Comparison of ENCODE assay signal across 19 cellular contexts in the genomic region with DNA sequence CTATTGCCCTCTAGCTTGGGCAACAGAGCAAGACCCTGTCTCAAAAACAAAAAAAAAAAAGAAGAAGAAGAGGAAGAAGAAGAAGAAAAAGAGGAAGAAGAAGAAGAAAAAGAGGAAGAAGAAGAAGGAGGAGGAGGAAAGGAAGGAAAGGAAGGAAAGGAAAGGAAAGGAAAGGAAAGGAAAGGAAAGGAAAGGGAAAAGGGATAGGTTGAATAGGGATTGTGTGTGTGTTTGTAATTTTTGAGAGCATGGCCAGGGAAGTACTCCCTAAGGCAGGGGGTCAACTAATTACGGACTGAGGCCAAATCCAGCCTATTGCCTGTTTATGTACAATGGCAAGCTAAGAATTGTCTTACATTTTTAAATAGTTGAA. TPM values are rescaled to one million over a fixed set of nuclear protein-coding genes. Genes with fewer than 3 reads are reported as not detected.
A peak's percentile ranks its signal among the peaks of the same experiment; 100 is the strongest.
DNase-seq lines count a peak whose midpoint lies in the region; ATAC-seq lines count a peak whose summit lies in the region.
"Had no signal": no experiment of that assay in that cellular context is flagged by ENCODE, and none has a peak within 500 bp of the region (broad histone marks: within the 10 kb centered on the region; RNA-seq: fewer than 3 reads in every experiment).

No MANE protein-coding gene starts in this region.

- no peak overlapping the region for H3K27ac ChIP-seq in CD4-positive, CD25-positive, alpha-beta regulatory T cell (ENCODE audit: insufficient read depth, low read length, poor library complexity, severe bottlenecking)
- no peak overlapping the region for H3K27ac ChIP-seq in Karpas-422 (ENCODE audit: low read length)
- H3K27ac ChIP-seq: brain microvascular endothelial cell, tibial nerve had no signal

- H3K9me3 ChIP-seq in CD4-positive, CD25-positive, alpha-beta regulatory T cell (ENCODE audit: control insufficient read depth in 2 of 2, low read length in 2 of 2): no peaks in the 10 kb centered on the region
- H3K9me3 ChIP-seq in Karpas-422 (ENCODE audit: low read length): no peaks in the 10 kb centered on the region
- H3K9me3 ChIP-seq: HAP-1, prostate gland, tibial nerve had no signal

- H3K79me2 ChIP-seq in Karpas-422 (ENCODE audit: low read length): no peaks in the 10 kb centered on the region

- POLR2A ChIA-PET in naive thymus-derived CD8-positive, alpha-beta T cell (lab: Charles Lee): interaction anchor here (0.7 to 2.5 kb wide), 4 partner anchors 12 to 27 kb away, joined by 4 to 15 read pairs (median 6); no protein-coding TSS in a partner anchor

- no peaks in the 10 kb centered on the region for H3K36me3 Mint-ChIP-seq in CD4-positive, CD25-positive, alpha-beta regulatory T cell
- no peaks in the 10 kb centered on the region for H3K36me3 Mint-ChIP-seq in IgD-negative memory B cell
- H3K36me3 Mint-ChIP-seq in activated naive CD8-positive, alpha-beta T cell: no peaks in the 10 kb centered on the region
- H3K36me3 Mint-ChIP-seq in naive thymus-derived CD8-positive, alpha-beta T cell: no peaks in the 10 kb centered on the region

- H3K4me1 Mint-ChIP-seq in CD4-positive, CD25-positive, alpha-beta regulatory T cell: peaks cover 8 to 31% (median 10%) of the 10 kb centered on the region in 4 donors
- H3K4me1 Mint-ChIP-seq in IgD-negative memory B cell: peaks cover 23 to 37% (median 31%) of the 10 kb centered on the region in 3 donors
- peaks cover 40% of the 10 kb centered on the region for H3K4me1 Mint-ChIP-seq in activated naive CD8-positive, alpha-beta T cell (ENCODE audit: low read depth)
- peaks cover 22 to 51% (median 46%) of the 10 kb centered on the region in 4 donors for H3K4me1 Mint-ChIP-seq in naive thymus-derived CD8-positive, alpha-beta T cell

- H3K4me1 ChIP-seq in CD4-positive, CD25-positive, alpha-beta regulatory T cell (ENCODE audit: control insufficient read depth, insufficient read depth, low read length, poor library complexity, severe bottlenecking): no peaks in the 10 kb centered on the region
- no peaks in the 10 kb centered on the region for H3K4me1 ChIP-seq in Karpas-422 (ENCODE audit: low read length)
- H3K4me1 ChIP-seq: HAP-1, tibial nerve had no signal

- H3K27ac Mint-ChIP-seq in CD4-positive, CD25-positive, alpha-beta regulatory T cell: peak overlapping the region in 2 of 3 donors; percentile 54 to 92
- peak overlapping the region; percentile 91 to 97 (median 95) for H3K27ac Mint-ChIP-seq in IgD-negative memory B cell
- peak overlapping the region; percentile 34 for H3K27ac Mint-ChIP-seq in activated naive CD8-positive, alpha-beta T cell
- H3K27ac Mint-ChIP-seq in naive thymus-derived CD8-positive, alpha-beta T cell: peak overlapping the region in 9 of 10 donors; percentile 49 to 93 (median 72)

- H2AFZ ChIP-seq in Karpas-422 (ENCODE audit: low read length): no peak overlapping the region

- no peaks in the 10 kb centered on the region for H3K9me2 ChIP-seq in Karpas-422 (replicated peaks; ENCODE audit: insufficient read depth, low read length)

- H3K36me3 ChIP-seq in CD4-positive, CD25-positive, alpha-beta regulatory T cell (ENCODE audit: control insufficient read depth, insufficient read depth, low read length): no peaks in the 10 kb centered on the region
- no peaks in the 10 kb centered on the region for H3K36me3 ChIP-seq in Karpas-422 (ENCODE audit: insufficient read depth, low read length)
- H3K36me3 ChIP-seq: brain microvascular endothelial cell, HAP-1, prostate gland, tibial nerve had no signal

- H3K27me3 ChIP-seq in CD4-positive, CD25-positive, alpha-beta regulatory T cell (ENCODE audit: control insufficient read depth, insufficient read depth, low read length): no peaks in the 10 kb centered on the region
- no peaks in the 10 kb centered on the region for H3K27me3 ChIP-seq in Karpas-422 (ENCODE audit: low read length)
- H3K27me3 ChIP-seq: brain microvascular endothelial cell, tibial nerve had no signal

- H3K27me3 Mint-ChIP-seq in CD4-positive, CD25-positive, alpha-beta regulatory T cell: no peaks in the 10 kb centered on the region
- H3K27me3 Mint-ChIP-seq in IgD-negative memory B cell: no peaks in the 10 kb centered on the region
- no peaks in the 10 kb centered on the region for H3K27me3 Mint-ChIP-seq in activated naive CD8-positive, alpha-beta T cell
- H3K27me3 Mint-ChIP-seq in naive thymus-derived CD8-positive, alpha-beta T cell: no peaks in the 10 kb centered on the region

- H3K4me3 ChIP-seq in CD4-positive, CD25-positive, alpha-beta regulatory T cell (ENCODE audit: low read depth, low read length): no peak overlapping the region
- no peak overlapping the region for H3K4me3 ChIP-seq in Karpas-422 (ENCODE audit: low read length)
- H3K4me3 ChIP-seq: HAP-1, prostate gland, tibial nerve had no signal

- H4K20me1 ChIP-seq in Karpas-422 (ENCODE audit: insufficient read depth, low read depth, low read length): no peaks in the 10 kb centered on the region

- H3K4me2 ChIP-seq in Karpas-422 (ENCODE audit: low read depth, low read length, poor library complexity, severe bottlenecking): no peak overlapping the region

- H3K9me3 Mint-ChIP-seq in CD4-positive, CD25-positive, alpha-beta regulatory T cell: no peaks in the 10 kb centered on the region
- no peaks in the 10 kb centered on the region for H3K9me3 Mint-ChIP-seq in IgD-negative memory B cell
- H3K9me3 Mint-ChIP-seq in activated naive CD8-positive, alpha-beta T cell (ENCODE audit: low read depth): no peaks in the 10 kb centered on the region
- H3K9me3 Mint-ChIP-seq in naive thymus-derived CD8-positive, alpha-beta T cell: no peaks in the 10 kb centered on the region
- H3K9me3 Mint-ChIP-seq: nephron progenitor cell had no signal

- no peak for ATAC-seq in CD4-positive, CD25-positive, alpha-beta regulatory T cell (ENCODE audit: low read depth in 2 of 2)
- ATAC-seq in naive thymus-derived CD8-positive, alpha-beta T cell: no peak
- ATAC-seq in HG03571 (IDR thresholded peaks at IDR 0.05; ENCODE audit: unreplicated experiment) (no peak), GM21515 (IDR thresholded peaks at IDR 0.05; ENCODE audit: unreplicated experiment) (no peak)
- ATAC-seq: activated CD4-positive, CD25-positive, alpha-beta regulatory T cell treated with anti-CD3 and anti-CD28 coated beads, Interleukin-2, amount 50 U/mL, for 24 hours had no signal

- no peak overlapping the region for H3K9ac ChIP-seq in Karpas-422 (ENCODE audit: low read length)

- no peak for DNase-seq in CD4-positive, CD25-positive, alpha-beta regulatory T cell
- no peak for DNase-seq in naive thymus-derived CD8-positive, alpha-beta T cell
- no peak for DNase-seq in Karpas-422
- DNase-seq: activated T-cell treated with anti-CD3 and anti-CD28 coated beads, Interleukin-2, amount 50 U/mL, for 48 hours; brain microvascular endothelial cell; mesendoderm; NCI-H1694 treated with DMSO at 0.1 percent for 48 hours; NCI-H2227 treated with DMSO at 0.1 percent for 48 hours; nephron progenitor cell; stimulated activated CD4-positive, alpha-beta T cell treated with anti-CD3 and anti-CD28 coated beads, Interleukin-1b, Interleukin-23, amount 100 ng/mL, for 48 hours; stimulated activated naive CD4-positive, alpha-beta T cell treated with Interleukin-2 at 50 U/mL for 16 hours had no signal

- no peak overlapping the region for H3K4me3 Mint-ChIP-seq in CD4-positive, CD25-positive, alpha-beta regulatory T cell
- H3K4me3 Mint-ChIP-seq in IgD-negative memory B cell: peak overlapping the region in 3 of 4 donors; percentile 0 to 61 (median 33)
- H3K4me3 Mint-ChIP-seq in activated naive CD8-positive, alpha-beta T cell: no peak overlapping the region
- peak overlapping the region in 2 of 10 donors; percentile 4 to 50 for H3K4me3 Mint-ChIP-seq in naive thymus-derived CD8-positive, alpha-beta T cell
- H3K4me3 Mint-ChIP-seq: nephron progenitor cell had no signal

RNA-seq across cellular contexts. Expression of a gene that starts 43.1 kb away (rescaled TPM):
- 70.9 TPM for total RNA-seq in CD4-positive, CD25-positive, alpha-beta regulatory T cell
- polyA plus RNA-seq in CD4-positive, CD25-positive, alpha-beta regulatory T cell: 10 to 100 TPM; 15.6 to 28.6 (median 17.5) TPM
- 29.9 TPM for polyA plus RNA-seq in IgD-negative memory B cell
- total RNA-seq in naive thymus-derived CD8-positive, alpha-beta T cell: 100 to 1,000 TPM; 100 to 101 TPM
- polyA plus RNA-seq in naive thymus-derived CD8-positive, alpha-beta T cell: 10 to 100 TPM; 21.5 to 34.2 (median 25.3) TPM
- total RNA-seq in Karpas-422 (2014; rRNA removed; shearing (Covaris generic); ENCODE audit: low replicate concordance): 1.5 and 2.2 TPM in 2 replicates

Comparison
In these comparisons a context has a peak if more than half of its experiments do, and no peak if none do; other contexts are left out.
1. H3K27ac Mint-ChIP-seq: peak in every context shown above with its lines; median percentile 95 in IgD-negative memory B cell; 73 in CD4-positive, CD25-positive, alpha-beta regulatory T cell; 72 in naive thymus-derived CD8-positive, alpha-beta T cell; 34 in activated naive CD8-positive, alpha-beta T cell.
2. H3K4me3 Mint-ChIP-seq: peak in IgD-negative memory B cell (3 of 4); none in CD4-positive, CD25-positive, alpha-beta regulatory T cell (0 of 4) and activated naive CD8-positive, alpha-beta T cell (single experiment).
3. RNA of a gene that starts 43.1 kb away (total RNA-seq): 100 to 101 TPM in naive thymus-derived CD8-positive, alpha-beta T cell and 70.9 TPM in CD4-positive, CD25-positive, alpha-beta regulatory T cell (single experiment); 1.5 to 2.2 TPM in Karpas-422; every median in the first group is over 10 times any median in the second.